In genomic region chr7:99141334-99141733, GRCh38 we compare ENCODE assay signal across 10 cellular contexts. TPM values are rescaled to one million over a fixed set of nuclear protein-coding genes. Genes with fewer than 3 reads are reported as not detected.
DNase-seq lines count a peak whose midpoint lies in the region; ATAC-seq and TF ChIP-seq lines count a peak whose summit lies in the region.
"Had no signal": no experiment of that assay in that cellular context is flagged by ENCODE, and none has a peak within 500 bp of the region (broad histone marks: within the 10 kb centered on the region; RNA-seq: fewer than 3 reads in every experiment).

No MANE protein-coding gene starts in this region.

- no peaks in the 10 kb centered on the region for H3K36me3 Mint-ChIP-seq in activated T-helper 1 cell treated with anti-CD3 and anti-CD28 coated beads, Interleukin-12 subunit alpha, Interleukin-12 subunit beta, Interleukin-2, Interleukin-4 antibody, amounts not matched to agents 30 ng/mL and 10 ng/mL and 1 ng/mL, durations not matched to agents 14 hours and 24 hours and 36 hours (ENCODE audit: low read depth)

- TF ChIP-seq CTCF in HFF-Myc (IDR thresholded peaks at IDR 0.05; ENCODE audit: low read depth, low read length, missing control alignments) (no peak), hepatocyte (IDR thresholded peaks at IDR 0.05; ENCODE audit: poor library complexity) (no peak)

- H3K9me3 Mint-ChIP-seq in activated T-helper 1 cell treated with anti-CD3 and anti-CD28 coated beads, Interleukin-12 subunit alpha, Interleukin-12 subunit beta, Interleukin-2, Interleukin-4 antibody, amounts not matched to agents 30 ng/mL and 10 ng/mL and 1 ng/mL, durations not matched to agents 14 hours and 24 hours and 36 hours: no peaks in the 10 kb centered on the region

- no peaks in the 10 kb centered on the region for H3K36me3 ChIP-seq in hepatocyte (replicated peaks; ENCODE audit: insufficient read depth, low read depth)

- H3K27ac ChIP-seq in hepatocyte (peak overlapping the region; percentile 98), skin epidermis (peak overlapping the region in 20 of 21 experiments; percentile 23 to 99 (median 95))

- peaks cover 2% of the 10 kb centered on the region for H3K27me3 Mint-ChIP-seq in activated T-helper 1 cell treated with anti-CD3 and anti-CD28 coated beads, Interleukin-12 subunit alpha, Interleukin-12 subunit beta, Interleukin-2, Interleukin-4 antibody, amounts not matched to agents 30 ng/mL and 10 ng/mL and 1 ng/mL, durations not matched to agents 14 hours and 24 hours and 36 hours (ENCODE audit: insufficient read depth)
- H3K27me3 Mint-ChIP-seq: memory B cell had no signal

- peaks cover 35% of the 10 kb centered on the region for H3K4me1 Mint-ChIP-seq in activated T-helper 1 cell treated with anti-CD3 and anti-CD28 coated beads, Interleukin-12 subunit alpha, Interleukin-12 subunit beta, Interleukin-2, Interleukin-4 antibody, amounts not matched to agents 30 ng/mL and 10 ng/mL and 1 ng/mL, durations not matched to agents 14 hours and 24 hours and 36 hours (ENCODE audit: low read depth)

- 39% methylated on average over 3 of the region's 3 CpGs for WGBS in hepatocyte (ENCODE audit: low lambda C conversion rate, missing lambda C conversion rate)

- intact Hi-C loops in activated T-helper 1 cell treated with anti-CD3 and anti-CD28 coated beads, Interleukin-12 subunit alpha, Interleukin-12 subunit beta, Interleukin-2, Interleukin-4 antibody, amounts not matched to agents 30 ng/mL and 10 ng/mL and 1 ng/mL, durations not matched to agents 14 hours and 24 hours and 36 hours (cut with micrococcal nuclease): loop anchor here (5.0 kb wide), 6 partner anchors 39 to 859 kb away; partner anchors contain the start of genes ARPC1A, ARPC1B, BAIAP2L1 and BRI3

- no peak for DNase-seq in HFF-Myc (ENCODE audit: extremely low read depth, low read depth)
- no peak for DNase-seq in activated T-helper 1 cell treated with anti-CD3 and anti-CD28 coated beads, Interleukin-12 subunit alpha, Interleukin-12 subunit beta, Interleukin-2, Interleukin-4 antibody, amounts not matched to agents 30 ng/mL and 10 ng/mL and 1 ng/mL, durations not matched to agents 14 hours and 24 hours and 36 hours (ENCODE audit: low spot score)
- no peak for DNase-seq in hepatocyte (ENCODE audit: low spot score)
- DNase-seq in stimulated activated CD4-positive, alpha-beta T cell treated with anti-CD3 and anti-CD28 coated beads, Interleukin-4, amount 100 ng/mL, for 24 hours: no peak
- no peak for DNase-seq in HCEC 1CT
- DNase-seq in ecto neural progenitor cell (ENCODE audit: low spot score): no peak
- DNase-seq: MM.1S had no signal

- peak overlapping the region; percentile 13 for H3K27ac Mint-ChIP-seq in activated T-helper 1 cell treated with anti-CD3 and anti-CD28 coated beads, Interleukin-12 subunit alpha, Interleukin-12 subunit beta, Interleukin-2, Interleukin-4 antibody, amounts not matched to agents 30 ng/mL and 10 ng/mL and 1 ng/mL, durations not matched to agents 14 hours and 24 hours and 36 hours

- H3K4me3 ChIP-seq in HFF-Myc (replicated peaks; ENCODE audit: low read depth, low read length) (peak overlapping the region; percentile 57), hepatocyte (no peak overlapping the region), skin epidermis (peak overlapping the region; percentile 84 to 100 (median 96))

- peaks cover 58% of the 10 kb centered on the region for H3K79me2 ChIP-seq in hepatocyte

- H3K9me2 ChIP-seq in hepatocyte (replicated peaks; ENCODE audit: insufficient read depth): no peaks in the 10 kb centered on the region

- peaks cover 41% of the 10 kb centered on the region for H4K20me1 ChIP-seq in hepatocyte (ENCODE audit: insufficient read depth, poor library complexity, severe bottlenecking)

- H2AFZ ChIP-seq in hepatocyte: no peak overlapping the region

- ATAC-seq in HG02588 (IDR thresholded peaks at IDR 0.05; ENCODE audit: unreplicated experiment): no peak

- no peaks in the 10 kb centered on the region for H3K27me3 ChIP-seq in hepatocyte

- no peaks in the 10 kb centered on the region for H3K9me3 ChIP-seq in hepatocyte (ENCODE audit: low read depth)

- peak overlapping the region; percentile 86 for H3K4me2 ChIP-seq in hepatocyte

- peak overlapping the region; percentile 84 for H3K4me3 Mint-ChIP-seq in activated T-helper 1 cell treated with anti-CD3 and anti-CD28 coated beads, Interleukin-12 subunit alpha, Interleukin-12 subunit beta, Interleukin-2, Interleukin-4 antibody, amounts not matched to agents 30 ng/mL and 10 ng/mL and 1 ng/mL, durations not matched to agents 14 hours and 24 hours and 36 hours

- peaks cover 18% of the 10 kb centered on the region for H3K4me1 ChIP-seq in hepatocyte (ENCODE audit: insufficient read depth)

RNA-seq across cellular contexts. Expression of gene SMURF1, which starts 2.6 kb away (rescaled TPM):
- total RNA-seq in activated T-helper 1 cell treated with anti-CD3 and anti-CD28 coated beads, Interleukin-12 subunit alpha, Interleukin-12 subunit beta, Interleukin-2, Interleukin-4 antibody, amounts not matched to agents 30 ng/mL and 10 ng/mL and 1 ng/mL, durations not matched to agents 14 hours and 24 hours and 36 hours: 14.9 and 15.9 TPM in 2 replicates
- 20.2 and 21.7 TPM in 2 replicates for total RNA-seq in hepatocyte
- polyA plus RNA-seq in hepatocyte: 12.4 and 13.4 TPM in 2 replicates
